Comparison of ENCODE assay signal across 20 cellular contexts in the genomic region with DNA sequence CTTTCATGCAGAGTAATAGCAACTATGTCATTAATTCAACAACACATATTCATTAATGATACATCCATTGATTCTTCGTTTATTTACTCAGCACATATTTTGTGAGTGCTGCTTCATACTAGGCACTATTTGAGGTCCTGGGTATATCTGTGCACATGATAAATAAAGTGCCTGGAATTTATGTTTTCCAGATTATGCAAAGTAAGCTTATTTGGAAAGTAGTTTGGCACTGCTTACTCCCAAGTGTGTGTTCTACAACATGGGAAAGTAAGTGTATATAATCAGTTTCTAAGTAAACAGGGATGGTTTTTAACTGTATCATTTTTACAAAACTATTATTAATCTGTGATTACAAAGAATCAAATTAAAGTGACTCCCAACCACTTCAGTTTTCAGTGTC. TPM values are rescaled to one million over a fixed set of nuclear protein-coding genes. Genes with fewer than 3 reads are reported as not detected.
DNase-seq lines count a peak whose midpoint lies in the region; ATAC-seq and TF ChIP-seq lines count a peak whose summit lies in the region.
"Had no signal": no experiment of that assay in that cellular context is flagged by ENCODE, and none has a peak within 500 bp of the region (broad histone marks: within the 10 kb centered on the region; RNA-seq: fewer than 3 reads in every experiment).

No MANE protein-coding gene starts in this region.

- no peak overlapping the region for H3K4me3 ChIP-seq in PC-3 (ENCODE audit: low read length)
- H3K4me3 ChIP-seq: BLaER1, GM12878, GM23338 had no signal

- DNase-seq in EH (ENCODE audit: low read depth) (peak; percentile 1), PC-3 (no peak), epithelial cell of prostate (ENCODE audit: low read depth, low spot score) (no peak), NAMALWA (ENCODE audit: low spot score) (no peak), NCI-H1436 (lab: John Stamatoyannopoulos, UW) (no peak)
- DNase-seq: Caco-2; CD4-positive, CD25-positive, alpha-beta regulatory T cell; CD8-positive, alpha-beta T cell; DMS153; DND-41; EL; GDM1; H9 had no signal

- BruUV-seq in PC-3 (replicated peaks; lab: Mats Ljungman, UMichigan) = no TSS peak

- H3K79me2 ChIP-seq in PC-3 (ENCODE audit: low read length) = no peaks in the 10 kb centered on the region

- peaks cover 25% of the 10 kb centered on the region for H3K4me1 ChIP-seq in PC-3 (ENCODE audit: insufficient read depth, low read length)
- H3K4me1 ChIP-seq: BLaER1, Caco-2 had no signal

- ATAC-seq in PC-3 = no peak
- ATAC-seq in GM21528 (IDR thresholded peaks at IDR 0.05; ENCODE audit: low FRiP score, unreplicated experiment) = no peak
- ATAC-seq: CD8-positive, alpha-beta T cell; GM12878; GM23338; HCT116 had no signal

- H3K36me3 ChIP-seq in PC-3 (ENCODE audit: low read depth, low read length) = 0 out of 2 replicates have a peak, but pooled peaks cover 5% of the 10 kb centered on the region
- H3K36me3 ChIP-seq: BLaER1 had no signal

- no peaks in the 10 kb centered on the region for H3K27me3 ChIP-seq in PC-3 (ENCODE audit: low read length)
- H3K27me3 ChIP-seq: BLaER1 had no signal

- CTCF ChIA-PET in PC-3 (lab: Charles Lee) = no interaction called here

- TF ChIP-seq CTCF in PC-3 (conservative IDR thresholded peaks at IDR 0.05; ENCODE audit: low read depth, low read length) = no peak

- H4K20me1 ChIP-seq in PC-3 (ENCODE audit: low read length) = no peaks in the 10 kb centered on the region
- H4K20me1 ChIP-seq: BLaER1 had no signal

- H3F3A ChIP-seq in PC-3 (ENCODE audit: low read length, unreplicated experiment) = peaks cover 7% of the 10 kb centered on the region

- POLR2A ChIA-PET in PC-3 (lab: Charles Lee; ENCODE audit: unreplicated experiment) = no interaction called here

- no peaks in the 10 kb centered on the region for H3K9me2 ChIP-seq in PC-3 (replicated peaks; ENCODE audit: low read length)

- intact Hi-C loops in PC-3 (cut with micrococcal nuclease) = no loop called here

- peak overlapping the region; percentile 25; the same call in 1 of the 2 replicates for H3K4me2 ChIP-seq in PC-3 (ENCODE audit: low read length)
- H3K4me2 ChIP-seq: BLaER1, GM23338 had no signal

- H3K27ac ChIP-seq in PC-3 (ENCODE audit: low read length) = peak overlapping the region; percentile 83
- peak overlapping the region; percentile 30 for H3K27ac ChIP-seq in epithelial cell of prostate
- H3K27ac ChIP-seq: BLaER1, C4-2B had no signal

- H3K9me3 ChIP-seq in PC-3 (ENCODE audit: low read length) = no peaks in the 10 kb centered on the region
- H3K9me3 ChIP-seq: BLaER1, Caco-2 had no signal

- peak overlapping the region; percentile 5 for H3K9ac ChIP-seq in PC-3 (ENCODE audit: low read length)
- H3K9ac ChIP-seq: BLaER1 had no signal

- no peak overlapping the region for H2AFZ ChIP-seq in PC-3 (ENCODE audit: low read length)
- H2AFZ ChIP-seq: GM23338 had no signal

RNA-seq across cellular contexts. Expression of gene EPGN, which starts 16.8 kb away (rescaled TPM):
- 70.7 and 98.0 TPM in 2 replicates for total RNA-seq in PC-3 (2014; rRNA removed)
- total RNA-seq: A172; Caco-2; CD8-positive, alpha-beta T cell; GM23338; H9 had no signal
